8 cellular contexts compared by ENCODE assay signal in the genomic region with DNA sequence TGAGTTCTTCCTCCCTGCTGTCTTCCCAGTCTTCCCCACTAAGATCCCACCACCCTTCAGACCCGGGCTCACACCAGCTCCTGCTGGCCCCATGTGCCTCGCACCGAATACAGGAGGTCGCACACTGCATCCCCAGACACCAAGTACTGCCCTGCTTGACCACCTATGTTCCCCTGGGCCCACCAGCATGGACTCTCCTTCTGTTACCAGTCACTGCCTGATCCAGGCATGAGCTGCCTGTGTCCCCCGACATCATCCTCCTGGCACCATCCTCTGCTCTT.
DNase-seq lines count a peak whose midpoint lies in the region; ATAC-seq lines count a peak whose summit lies in the region.

No MANE protein-coding gene starts in this region.

- H3K4me1 ChIP-seq in adipocyte (ENCODE audit: control insufficient read depth, insufficient read depth, low read length), result peaks cover 51% of the 10 kb centered on the region

- DNase-seq in adipocyte (ENCODE audit: low read depth) (no peak), globus pallidus (ENCODE audit: low spot score) (no peak), left ventricle myocardium superior (no peak)
- no peak for DNase-seq in stimulated activated naive CD4-positive, alpha-beta T cell (lab: John Stamatoyannopoulos, UW)

- intact Hi-C loops in left ventricle myocardium superior (cut with micrococcal nuclease), result no loop called here

- no peaks in the 10 kb centered on the region for H3K36me3 ChIP-seq in adipocyte (ENCODE audit: control insufficient read depth, insufficient read depth, low read length, severe bottlenecking)

- H3K4me3 ChIP-seq in adipocyte (ENCODE audit: low read length) (peak overlapping the region; percentile 12), skin epidermis (peak overlapping the region in 1 of 7 experiments; percentile 6)

- peak overlapping the region; percentile 86 for H3K9ac ChIP-seq in adipocyte (ENCODE audit: low read length)

- no peaks in the 10 kb centered on the region for H3K27me3 ChIP-seq in adipocyte (replicated peaks; ENCODE audit: control insufficient read depth, insufficient read depth, low read length)

- ATAC-seq in GM19035 (IDR thresholded peaks at IDR 0.05; ENCODE audit: unreplicated experiment), result peak; percentile 27
- ATAC-seq in HG02938 (IDR thresholded peaks at IDR 0.05; ENCODE audit: unreplicated experiment), result peak; percentile 9
- no peak for ATAC-seq in left ventricle myocardium superior
- ATAC-seq in esophagus mucosa, result no peak

- no peaks in the 10 kb centered on the region for H3K9me3 ChIP-seq in adipocyte (ENCODE audit: control insufficient read depth, low read length)

- peak overlapping the region in 19 of 21 experiments; percentile 43 to 96 (median 71) for H3K27ac ChIP-seq in skin epidermis

Comparison
In these comparisons a context has a peak if more than half of its experiments do, and no peak if none do; other contexts are left out.
1. ATAC-seq: peak in GM19035 (single experiment) and HG02938 (single experiment); none in left ventricle myocardium superior (single experiment) and esophagus mucosa (single experiment).